In genomic region chr4:76091052-76091451, GRCh38 we compare ENCODE assay signal across 21 cellular contexts. TPM values are rescaled to one million over a fixed set of nuclear protein-coding genes. Genes with fewer than 3 reads are reported as not detected.
A peak's percentile ranks its signal among the peaks of the same experiment; 100 is the strongest.
DNase-seq lines count a peak whose midpoint lies in the region; ATAC-seq, FAIRE-seq and TF ChIP-seq lines count a peak whose summit lies in the region.
"Had no signal": no experiment of that assay in that cellular context is flagged by ENCODE, and none has a peak within 500 bp of the region (broad histone marks: within the 10 kb centered on the region; RNA-seq: fewer than 3 reads in every experiment).

No MANE protein-coding gene starts in this region.

- H3K79me2 ChIP-seq in ACC112 (ENCODE audit: control insufficient read depth, insufficient read depth, low read length, unreplicated experiment): no peaks in the 10 kb centered on the region
- H3K79me2 ChIP-seq in H9 (ENCODE audit: insufficient read depth, low read length): no peaks in the 10 kb centered on the region

- H2AK5ac ChIP-seq in H9 (ENCODE audit: insufficient read length, low read length): no peak overlapping the region

- H3K79me1 ChIP-seq in H9 (ENCODE audit: insufficient read depth, low read depth, low read length, poor library complexity, severe bottlenecking): no peaks in the 10 kb centered on the region

- no peaks in the 10 kb centered on the region for H3K9me3 Mint-ChIP-seq in naive B cell
- no peaks in the 10 kb centered on the region; a peak in 1 of 5 replicates for H3K9me3 Mint-ChIP-seq in H9
- H3K9me3 Mint-ChIP-seq: CD4-positive, alpha-beta memory T cell had no signal

- peaks cover 0 to 5% (median 0%) of the 10 kb centered on the region in 3 donors for H3K27me3 Mint-ChIP-seq in naive B cell
- no peaks in the 10 kb centered on the region; the same call in 1 of the 2 replicates for H3K27me3 Mint-ChIP-seq in H9 (ENCODE audit: low read depth)
- H3K27me3 Mint-ChIP-seq: CD4-positive, alpha-beta memory T cell had no signal

- no peaks in the 10 kb centered on the region for H4K20me1 ChIP-seq in H9 (ENCODE audit: control insufficient read depth, insufficient read depth, insufficient read length)

- no peak overlapping the region for H2BK12ac ChIP-seq in H9 (ENCODE audit: insufficient read length, low read depth, low read length)

- H3K4me2 ChIP-seq in H9 (ENCODE audit: insufficient read depth, insufficient read length, low read length): no peak overlapping the region

- H2BK120ac ChIP-seq in H9 (ENCODE audit: low read depth, low read length, poor library complexity, severe bottlenecking): no peak overlapping the region

- H3K27ac Mint-ChIP-seq in naive B cell: peak overlapping the region in 4 of 6 donors; percentile 6 to 91 (median 60)
- no peak overlapping the region for H3K27ac Mint-ChIP-seq in H9

- H3K27ac ChIP-seq in ACC112 (ENCODE audit: low read depth, low read length) (peak overlapping the region; percentile 58; the same call in 1 of the 2 replicates), H9 (ENCODE audit: insufficient read length, low read depth, low read length) (no peak overlapping the region)

- no peak overlapping the region for H3T11ph ChIP-seq in H9 (ENCODE audit: low read length)

- TF ChIP-seq CTCF in bronchial epithelial cell (IDR thresholded peaks at IDR 0.05; ENCODE audit: insufficient read depth, low read length, severe bottlenecking): no peak
- TF ChIP-seq CTCF in H9 (conservative IDR thresholded peaks at IDR 0.05): no peak

- H2BK5ac ChIP-seq in H9 (ENCODE audit: insufficient read length, low read length): no peak overlapping the region

- H3K4me1 Mint-ChIP-seq in naive B cell (peaks cover 4 to 10% (median 10%) of the 10 kb centered on the region in 3 donors), H9 (peaks cover 19% of the 10 kb centered on the region in 2 experiments)

- ATAC-seq in naive B cell (ENCODE audit: low read depth in 2 of 2) (no peak), HG03342 (IDR thresholded peaks at IDR 0.05; ENCODE audit: unreplicated experiment) (no peak)
- ATAC-seq: HepG2 had no signal

- H3K56ac ChIP-seq in H9 (ENCODE audit: insufficient read length, low read depth, low read length): no peak overlapping the region

- H3K9me3 ChIP-seq in H9 (ENCODE audit: control insufficient read depth, low read depth, low read length): no peaks in the 10 kb centered on the region

- no peak overlapping the region for H2BK15ac ChIP-seq in H9 (ENCODE audit: low read depth, low read length)

- no peak overlapping the region for H3K9ac ChIP-seq in H9 (ENCODE audit: extremely low read depth, insufficient read length, low read length)

- H3K18ac ChIP-seq in H9 (ENCODE audit: insufficient read length, low read depth, low read length): no peak overlapping the region

- no peak overlapping the region for H4K8ac ChIP-seq in H9 (replicated peaks; ENCODE audit: insufficient read length, low read depth, low read length)

- H3K4me3 ChIP-seq in ACC112 (ENCODE audit: low read depth, low read length) (no peak overlapping the region), bronchial epithelial cell (ENCODE audit: low read depth, low read length) (no peak overlapping the region)

- H3K36me3 ChIP-seq in ACC112 (ENCODE audit: insufficient read depth, low read length) (no peaks in the 10 kb centered on the region), bronchial epithelial cell (ENCODE audit: control insufficient read depth, insufficient read depth, low read length) (no peaks in the 10 kb centered on the region)

- H3K23me2 ChIP-seq in H9 (ENCODE audit: insufficient read length, low read depth, low read length, poor library complexity, severe bottlenecking): no peaks in the 10 kb centered on the region

- no peak overlapping the region for H4K91ac ChIP-seq in H9 (ENCODE audit: insufficient read length, low read depth, low read length)

- H3K14ac ChIP-seq in H9 (ENCODE audit: insufficient read depth, low read length): no peak overlapping the region

- no peak overlapping the region for H3K4me3 Mint-ChIP-seq in naive B cell
- no peak overlapping the region for H3K4me3 Mint-ChIP-seq in H9
- H3K4me3 Mint-ChIP-seq: CD4-positive, alpha-beta memory T cell had no signal

- DNase-seq in HPDE6-E6E7 (ENCODE audit: extremely low spot score): peak; percentile 43
- DNase-seq in bronchial epithelial cell (ENCODE audit: low read depth): peak; percentile 99
- no peak for DNase-seq in naive B cell
- DNase-seq in H9: no peak
- no peak for DNase-seq in dermis blood vessel endothelial cell
- DNase-seq: CD4-positive, alpha-beta memory T cell; DMS153; GF-D8; GOT3; NCI-H1105 treated with DMSO at 0.1 percent for 48 hours; NCI-H1694; NCI-H2081 treated with DMSO at 0.1 percent for 48 hours; NCI-H510A; NCI-H748 treated with DMSO at 0.1 percent for 48 hours; RPMI8226 had no signal

- H2AFZ ChIP-seq in ACC112 (ENCODE audit: low read length, unreplicated experiment): no peak overlapping the region
- no peak overlapping the region for H2AFZ ChIP-seq in H9 (ENCODE audit: low read length)

- no peak overlapping the region for H4K5ac ChIP-seq in H9 (ENCODE audit: insufficient read length, low read depth, low read length)

- no peak overlapping the region for H2BK20ac ChIP-seq in H9 (ENCODE audit: low read depth, low read length, poor library complexity, severe bottlenecking)

- H3K36me3 Mint-ChIP-seq in naive B cell: no peaks in the 10 kb centered on the region
- H3K36me3 Mint-ChIP-seq in H9 (ENCODE audit: insufficient read depth in 1 of 3, low read depth in 3 of 3): peaks cover 0 to 6% (median 0%) of the 10 kb centered on the region in 3 experiments; a peak in 1 of 7 replicates
- H3K36me3 Mint-ChIP-seq: CD4-positive, alpha-beta memory T cell had no signal

- WGBS in H9 (ENCODE audit: extremely low coverage, insufficient read length, low lambda C conversion rate): no CpG with 5 or more reads among the region's 2 CpGs

- H3K23ac ChIP-seq in H9 (ENCODE audit: insufficient read length, low read depth, low read length): no peak overlapping the region

- H3K4me1 ChIP-seq in ACC112 (ENCODE audit: control insufficient read depth, insufficient read depth, low read length, unreplicated experiment) (peaks cover 17% of the 10 kb centered on the region), H9 (ENCODE audit: insufficient read depth, low read length) (no peaks in the 10 kb centered on the region; the same call in 1 of the 2 replicates)

- H3K27me3 ChIP-seq in ACC112 (ENCODE audit: insufficient read depth, low read length) (no peaks in the 10 kb centered on the region), bronchial epithelial cell (ENCODE audit: control insufficient read depth, insufficient read depth, low read length) (no peaks in the 10 kb centered on the region), H9 (ENCODE audit: insufficient read depth, low read length) (no peaks in the 10 kb centered on the region)

- no peak for FAIRE-seq in bronchial epithelial cell (lab: Jason Lieb, UNC)
- FAIRE-seq: HepG2 had no signal

- H3K4ac ChIP-seq in H9 (ENCODE audit: low read depth, low read length): no peak overlapping the region

RNA-seq across cellular contexts. Expression of gene ART3, which starts 16.5 kb away (rescaled TPM):
- total RNA-seq in bronchial epithelial cell (under 0.01 TPM in 1 of 2 replicates, not detected in the other), H9 (2021) (0.33 and 0.74 TPM in 2 replicates), dermis blood vessel endothelial cell (not detected in 2 replicates)
- not detected for polyA plus RNA-seq in naive B cell (ENCODE audit: low read depth in 6 of 6)
- total RNA-seq: A172; CD4-positive, alpha-beta memory T cell; Daoy; HepG2 had no signal
- polyA plus RNA-seq: BJ; CD4-positive, alpha-beta memory T cell; HepG2 had no signal

RNA-seq across cellular contexts. Expression of gene CXCL11, which starts 55.2 kb away (rescaled TPM):
- total RNA-seq in bronchial epithelial cell: not detected in 2 replicates
- not detected for polyA plus RNA-seq in naive B cell (ENCODE audit: low read depth in 6 of 6)
- not detected in 2 replicates for total RNA-seq in H9 (2021)
- 2.0 and 2.7 TPM in 2 replicates for total RNA-seq in dermis blood vessel endothelial cell
- total RNA-seq: A172; CD4-positive, alpha-beta memory T cell; HepG2 had no signal
- polyA plus RNA-seq: BJ; CD4-positive, alpha-beta memory T cell had no signal

RNA-seq across cellular contexts. Expression of gene NUP54, which starts 57.1 kb away (rescaled TPM):
- total RNA-seq in bronchial epithelial cell: 33.9 and 62.4 TPM in 2 replicates
- 10 to 100 TPM; 23.9 to 43.5 (median 37.3) TPM for polyA plus RNA-seq in naive B cell (ENCODE audit: low read depth in 6 of 6)
- 128 and 129 TPM in 2 replicates for total RNA-seq in H9 (2021)
- total RNA-seq in dermis blood vessel endothelial cell: 59.1 and 64.8 TPM in 2 replicates

Comparison
In these comparisons a context has a peak if more than half of its experiments do, and no peak if none do; other contexts are left out.
1. DNase-seq: peak in HPDE6-E6E7 (single experiment) and bronchial epithelial cell (single experiment); none in naive B cell (single experiment), H9 (single experiment) and dermis blood vessel endothelial cell (single experiment).
2. H3K27ac Mint-ChIP-seq: peak in naive B cell (4 of 6); none in H9 (0 of 3).